26 cellular contexts compared by ENCODE assay signal in the genomic region with DNA sequence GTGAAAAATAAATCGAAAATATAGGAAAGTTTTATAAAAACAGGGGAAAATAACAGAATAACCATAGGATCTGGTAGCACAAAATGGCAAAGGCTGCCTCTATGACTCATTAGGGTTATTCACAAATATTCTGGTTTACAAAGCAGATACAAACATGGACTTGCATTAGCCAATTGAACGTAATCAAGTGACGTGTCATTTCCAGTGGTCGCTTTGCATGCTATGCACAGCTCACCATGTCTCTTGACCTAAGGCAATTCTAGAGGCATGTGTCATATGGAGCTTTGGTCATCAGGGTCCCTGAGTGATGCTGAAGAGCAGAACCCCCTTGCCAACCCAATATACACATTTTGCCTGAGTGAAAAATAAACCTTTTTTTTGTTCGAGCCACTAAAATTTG.
A peak's percentile ranks its signal among the peaks of the same experiment; 100 is the strongest.
DNase-seq lines count a peak whose midpoint lies in the region; ATAC-seq, FAIRE-seq and TF ChIP-seq lines count a peak whose summit lies in the region.
"Had no signal": no experiment of that assay in that cellular context is flagged by ENCODE, and none has a peak within 500 bp of the region (broad histone marks: within the 10 kb centered on the region; RNA-seq: fewer than 3 reads in every experiment).

No MANE protein-coding gene starts in this region.

- TF ChIP-seq CTCF in bronchial epithelial cell (IDR thresholded peaks at IDR 0.05; ENCODE audit: insufficient read depth, low read length, severe bottlenecking) (no peak), WTC11 (IDR thresholded peaks at IDR 0.05) (no peak)

- POLR2A ChIA-PET in WTC11 (lab: Charles Lee): no interaction called here

- CTCF ChIA-PET in WTC11 (lab: Charles Lee): no interaction called here

- no peaks in the 10 kb centered on the region for H3K36me3 ChIP-seq in bronchial epithelial cell (ENCODE audit: control insufficient read depth, insufficient read depth, low read length)

- ATAC-seq in WTC11: no peak
- ATAC-seq: T-cell had no signal

- H3K27me3 ChIP-seq in bronchial epithelial cell (ENCODE audit: control insufficient read depth, insufficient read depth, low read length): no peaks in the 10 kb centered on the region

- 0 out of 2 replicates have a peak, but pooled peaks cover 1% of the 10 kb centered on the region for H3K27me3 Mint-ChIP-seq in WTC11 (ENCODE audit: low read depth)

- FAIRE-seq in bronchial epithelial cell (lab: Jason Lieb, UNC): no peak
- FAIRE-seq: GM18507 had no signal

- DNase-seq in Daoy (ENCODE audit: low read depth): peak; percentile 3
- peak; percentile 30 for DNase-seq in HS-5 (ENCODE audit: low read depth)
- peak; percentile 59 for DNase-seq in RKO (ENCODE audit: low spot score)
- peak; percentile 28 for DNase-seq in bronchial epithelial cell (ENCODE audit: low read depth)
- no peak for DNase-seq in NCI-H226
- DNase-seq in NCI-H82 treated with DMSO at 0.1 percent for 48 hours (lab: John Stamatoyannopoulos, UW; ENCODE audit: unreplicated experiment): no peak
- no peak for DNase-seq in NCI-H1436 (lab: John Stamatoyannopoulos, UW)
- DNase-seq in WTC11 (ENCODE audit: low spot score): no peak
- DNase-seq: 8988T, Calu3, DMS79 treated with DMSO at 0.1 percent for 48 hours, HCEC 1CT, KBM-7, MM.1S, NCI-H1048, NCI-H1417, NCI-H187, NCI-H2081 treated with DMSO at 0.1 percent for 48 hours, NCI-H2171, NCI-H345, NCI-H524, NCI-H748 treated with DMSO at 0.1 percent for 48 hours, Right ventricle myocardium superior, RPMI8226, T-cell had no signal

- no peak overlapping the region for H3K27ac Mint-ChIP-seq in WTC11
- H3K27ac Mint-ChIP-seq: T-cell had no signal

- no peak overlapping the region for H3K4me3 ChIP-seq in bronchial epithelial cell (ENCODE audit: low read depth, low read length)

- no peaks in the 10 kb centered on the region for H3K4me1 Mint-ChIP-seq in WTC11
- H3K4me1 Mint-ChIP-seq: T-cell had no signal

- H3K9me3 Mint-ChIP-seq in WTC11: no peaks in the 10 kb centered on the region
- H3K9me3 Mint-ChIP-seq: T-cell had no signal

- no peak overlapping the region for H3K4me3 Mint-ChIP-seq in WTC11
- H3K4me3 Mint-ChIP-seq: T-cell had no signal

- H3K36me3 Mint-ChIP-seq in WTC11: no peaks in the 10 kb centered on the region
- H3K36me3 Mint-ChIP-seq: T-cell had no signal

TF ChIP-seq in WTC11, 78 proteins besides CTCF, POLR2A, EP300 and RAD21:
- TF ChIP-seq PRRX2 (CRISPR knock-in tag; IDR thresholded peaks at IDR 0.05) (no peak), ESRRA (CRISPR knock-in tag; IDR thresholded peaks at IDR 0.05; ENCODE audit: borderline replicate concordance) (no peak), NR3C1 (CRISPR knock-in tag; conservative IDR thresholded peaks at IDR 0.05; ENCODE audit: low read depth) (no peak), NR1H2 (CRISPR knock-in tag; IDR thresholded peaks at IDR 0.05) (no peak), ZNF396 (CRISPR knock-in tag; IDR thresholded peaks at IDR 0.05; ENCODE audit: borderline replicate concordance) (no peak), ZBTB21 (CRISPR knock-in tag; IDR thresholded peaks at IDR 0.05; ENCODE audit: borderline replicate concordance) (no peak), ELF4 (CRISPR knock-in tag; IDR thresholded peaks at IDR 0.05; ENCODE audit: low read depth) (no peak), FOXP1 (CRISPR knock-in tag; IDR thresholded peaks at IDR 0.05; ENCODE audit: borderline replicate concordance) (no peak)
- TF ChIP-seq, protein P1, sequence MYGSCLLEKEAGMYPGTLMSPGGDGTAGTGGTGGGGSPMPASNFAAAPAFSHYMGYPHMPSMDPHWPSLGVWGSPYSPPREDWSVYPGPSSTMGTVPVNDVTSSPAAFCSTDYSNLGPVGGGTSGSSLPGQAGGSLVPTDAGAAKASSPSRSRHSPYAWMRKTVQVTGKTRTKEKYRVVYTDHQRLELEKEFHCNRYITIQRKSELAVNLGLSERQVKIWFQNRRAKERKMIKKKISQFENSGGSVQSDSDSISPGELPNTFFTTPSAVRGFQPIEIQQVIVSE (CRISPR knock-in tag; IDR thresholded peaks at IDR 0.05; ENCODE audit: borderline replicate concordance): no peak
TF ChIP-seq in WTC11: peak in this region for 0.

Comparison
In these comparisons a context has a peak if more than half of its experiments do, and no peak if none do; other contexts are left out.
1. DNase-seq: peak in Daoy (single experiment), HS-5 (single experiment), RKO (single experiment) and bronchial epithelial cell (single experiment); none in NCI-H226 (single experiment), NCI-H82 treated with DMSO at 0.1 percent for 48 hours (single experiment), NCI-H1436 (single experiment) and WTC11 (single experiment).